In genomic region chr3:106078635-106079034, GRCh38 we compare ENCODE assay signal across 22 cellular contexts.
DNase-seq lines count a peak whose midpoint lies in the region; ATAC-seq, FAIRE-seq and TF ChIP-seq lines count a peak whose summit lies in the region.
"Had no signal": no experiment of that assay in that cellular context is flagged by ENCODE, and none has a peak within 500 bp of the region (broad histone marks: within the 10 kb centered on the region; RNA-seq: fewer than 3 reads in every experiment).

No MANE protein-coding gene starts in this region.

- BruUV-seq in HepG2 (replicated peaks; lab: Mats Ljungman, UMichigan): no TSS peak

- H3K9me3 ChIP-seq in HepG2 (ENCODE audit: low read length) (no peaks in the 10 kb centered on the region), right lobe of liver (no peaks in the 10 kb centered on the region), SK-N-MC (ENCODE audit: low read depth, low read length) (no peaks in the 10 kb centered on the region)
- H3K9me3 ChIP-seq: BE2C, HAP-1 had no signal

- DNase-seq in HepG2 (ENCODE audit: low spot score) (no peak), right lobe of liver (no peak), SK-N-MC (ENCODE audit: low read depth, low spot score) (no peak), left kidney (ENCODE audit: low read depth, low spot score) (peak; percentile 2)
- no peak for DNase-seq in activated T-cell treated with anti-CD3 and anti-CD28 coated beads, Interleukin-2, amount 50 U/mL, for 1 hour
- DNase-seq: BE2C; Calu3; CD4-positive, alpha-beta T cell; COR-L47; DMS53; DMS79 treated with DMSO at 0.1 percent for 48 hours; GF-D8; GOT3 had no signal

- peaks cover 11% of the 10 kb centered on the region for H3K9me3 Mint-ChIP-seq in stimulated activated memory B cell treated with anti-CD40 and anti-IgM and Interleukin-4, amounts not matched to agents 10 μg/mL and 1 μg/mL and 100 μg/mL, for 72 hours

- H3K9ac ChIP-seq in HepG2 (ENCODE audit: insufficient read depth, low read depth, low read length) (no peak overlapping the region), SK-N-MC (ENCODE audit: insufficient read length) (no peak overlapping the region)
- H3K9ac ChIP-seq: BLaER1 treated with 17β-estradiol and CSF1 and Interleukin-3, amounts not matched to agents 10 nM and 100 nM had no signal

- no peak overlapping the region for H2AFZ ChIP-seq in HepG2 (ENCODE audit: low read length)

- intact Hi-C loops in HepG2 (cut with micrococcal nuclease; ENCODE audit: unreplicated experiment): no loop called here
- intact Hi-C loops in right lobe of liver (cut with DNase I): no loop called here

- TF ChIP-seq CTCF in HepG2 (CRISPR knock-in tag; IDR thresholded peaks at IDR 0.05) (no peak), right lobe of liver (IDR thresholded peaks at IDR 0.05) (no peak)

- CTCF ChIA-PET in HepG2 (lab: Yijun Ruan, JAX; ENCODE audit: low intra/inter-chr PET ratio, low total read pairs): no interaction called here

- FAIRE-seq in HepG2 (lab: Jason Lieb, UNC): no peak
- FAIRE-seq: GM12891, GM18507, H54 had no signal

- no peaks in the 10 kb centered on the region for H4K20me1 ChIP-seq in HepG2 (ENCODE audit: insufficient read depth, low read length)
- H4K20me1 ChIP-seq: BLaER1 treated with 17β-estradiol and CSF1 and Interleukin-3, amounts not matched to agents 10 nM and 100 nM had no signal

- H3K27me3 ChIP-seq in HepG2 (ENCODE audit: control insufficient read depth in 1 of 2, insufficient read depth in 2 of 2, low read length in 2 of 2) (no peaks in the 10 kb centered on the region), right lobe of liver (no peaks in the 10 kb centered on the region)
- H3K27me3 ChIP-seq: BE2C; BLaER1 treated with 17β-estradiol and CSF1 and Interleukin-3, amounts not matched to agents 10 nM and 100 nM had no signal

- in situ Hi-C loops in HepG2 (cut with HindIII; ENCODE audit: extremely low pct_ligation_motif_present, low pct_unique_long_range_greater_than_20kb): no loop called here

- POLR2A ChIA-PET in HepG2 (lab: Yijun Ruan, JAX): no interaction called here

- TF ChIP-seq EP300 in HepG2 (IDR thresholded peaks at IDR 0.05; ENCODE audit: low read depth in 2 of 2, low read length in 2 of 2) (no peak), HepG2 (CRISPR knock-in tag; IDR thresholded peaks at IDR 0.05; ENCODE audit: borderline replicate concordance) (no peak)

- no peaks in the 10 kb centered on the region for H3K27me3 Mint-ChIP-seq in stimulated activated memory B cell treated with anti-CD40 and anti-IgM and Interleukin-4, amounts not matched to agents 10 μg/mL and 1 μg/mL and 100 μg/mL, for 72 hours
- H3K27me3 Mint-ChIP-seq: CD4-positive, alpha-beta T cell had no signal

- no peaks in the 10 kb centered on the region for H3K36me3 ChIP-seq in HepG2 (replicated peaks in 1 of 2; ENCODE audit: control insufficient read depth in 1 of 2, insufficient read depth in 2 of 2, low read length in 2 of 2)
- H3K36me3 ChIP-seq in right lobe of liver: no peaks in the 10 kb centered on the region
- no peaks in the 10 kb centered on the region for H3K36me3 ChIP-seq in SK-N-MC (ENCODE audit: insufficient read depth, low read length)
- H3K36me3 ChIP-seq: BE2C; BLaER1 treated with 17β-estradiol and CSF1 and Interleukin-3, amounts not matched to agents 10 nM and 100 nM; HAP-1 had no signal

- H3K79me2 ChIP-seq in HepG2 (ENCODE audit: insufficient read depth, low read length): no peaks in the 10 kb centered on the region

- no peak overlapping the region for H3K4me2 ChIP-seq in HepG2 (ENCODE audit: low read depth, low read length)
- H3K4me2 ChIP-seq: BLaER1 treated with 17β-estradiol and CSF1 and Interleukin-3, amounts not matched to agents 10 nM and 100 nM had no signal

- H3K4me3 Mint-ChIP-seq in stimulated activated memory B cell treated with anti-CD40 and anti-IgM and Interleukin-4, amounts not matched to agents 10 μg/mL and 1 μg/mL and 100 μg/mL, for 72 hours: no peak overlapping the region
- H3K4me3 Mint-ChIP-seq: CD14-positive monocyte; CD4-positive, alpha-beta T cell had no signal

- no peak for TF ChIP-seq POLR2A in HepG2 (IDR thresholded peaks at IDR 0.05; ENCODE audit: insufficient read depth in 1 of 2, low read depth in 2 of 2, low read length in 2 of 2)
- TF ChIP-seq POLR2A in right lobe of liver (IDR thresholded peaks at IDR 0.05): no peak

- peaks cover 9% of the 10 kb centered on the region for H3K4me1 Mint-ChIP-seq in stimulated activated memory B cell treated with anti-CD40 and anti-IgM and Interleukin-4, amounts not matched to agents 10 μg/mL and 1 μg/mL and 100 μg/mL, for 72 hours

- H3K27ac ChIP-seq in HepG2 (ENCODE audit: extremely low read length, insufficient read depth, low read length) (no peak overlapping the region), right lobe of liver (no peak overlapping the region), SK-N-MC (peak overlapping the region; percentile 88)
- H3K27ac ChIP-seq: BLaER1 treated with 17β-estradiol and CSF1 and Interleukin-3, amounts not matched to agents 10 nM and 100 nM had no signal

- H3K4me3 ChIP-seq in HepG2 (replicated peaks in 1 of 3; ENCODE audit: insufficient read depth in 1 of 3, low read depth in 2 of 3, low read length in 3 of 3) (no peak overlapping the region), right lobe of liver (no peak overlapping the region), SK-N-MC (no peak overlapping the region)
- H3K4me3 ChIP-seq: BLaER1 treated with 17β-estradiol and CSF1 and Interleukin-3, amounts not matched to agents 10 nM and 100 nM; HAP-1 had no signal

- H3K36me3 Mint-ChIP-seq in stimulated activated memory B cell treated with anti-CD40 and anti-IgM and Interleukin-4, amounts not matched to agents 10 μg/mL and 1 μg/mL and 100 μg/mL, for 72 hours: no peaks in the 10 kb centered on the region
- H3K36me3 Mint-ChIP-seq: CD14-positive monocyte had no signal

- ATAC-seq in HepG2 (no peak), right lobe of liver (no peak), GM19324 (IDR thresholded peaks at IDR 0.05; ENCODE audit: low FRiP score, unreplicated experiment) (no peak), HG03571 (IDR thresholded peaks at IDR 0.05; ENCODE audit: unreplicated experiment) (no peak)
- ATAC-seq in stimulated activated memory B cell treated with anti-CD40 and anti-IgM and Interleukin-4, amounts not matched to agents 10 μg/mL and 1 μg/mL and 100 μg/mL, for 72 hours: no peak

- no peak for TF ChIP-seq RAD21 in HepG2 (CRISPR knock-in tag; IDR thresholded peaks at IDR 0.05)

- H3K27ac Mint-ChIP-seq in stimulated activated memory B cell treated with anti-CD40 and anti-IgM and Interleukin-4, amounts not matched to agents 10 μg/mL and 1 μg/mL and 100 μg/mL, for 72 hours: peak overlapping the region; percentile 46
- H3K27ac Mint-ChIP-seq: CD14-positive monocyte had no signal

- H3K4me1 ChIP-seq in HepG2 (ENCODE audit: insufficient read depth, low read length): no peaks in the 10 kb centered on the region
- H3K4me1 ChIP-seq in right lobe of liver: peaks cover 0 to 7% (median 0%) of the 10 kb centered on the region in 4 donors
- H3K4me1 ChIP-seq: BE2C; BLaER1 treated with 17β-estradiol and CSF1 and Interleukin-3, amounts not matched to agents 10 nM and 100 nM; HAP-1 had no signal

TF ChIP-seq in HepG2, 621 proteins besides CTCF, POLR2A, EP300 and RAD21:
- TF ChIP-seq SSRP1 (CRISPR knock-in tag; IDR thresholded peaks at IDR 0.05) (no peak), ZNF20 (CRISPR knock-in tag; IDR thresholded peaks at IDR 0.05) (no peak), HNRNPK (IDR thresholded peaks at IDR 0.05; ENCODE audit: low read depth, low read length, poor library complexity, severe bottlenecking) (peak; percentile 14), TFDP2 (CRISPR knock-in tag; IDR thresholded peaks at IDR 0.05) (no peak), ZNF703 (CRISPR knock-in tag; IDR thresholded peaks at IDR 0.05; ENCODE audit: borderline replicate concordance) (no peak), ZNF432 (CRISPR knock-in tag; IDR thresholded peaks at IDR 0.05; ENCODE audit: borderline replicate concordance) (no peak), GATAD1 (CRISPR knock-in tag; IDR thresholded peaks at IDR 0.05) (no peak), PCBP2 (optimal IDR thresholded peaks at IDR 0.05; ENCODE audit: low read depth, low read length, poor library complexity, severe bottlenecking) (peak; percentile 86), ADNP (CRISPR knock-in tag; IDR thresholded peaks at IDR 0.05) (no peak), ZFP1 (CRISPR knock-in tag; IDR thresholded peaks at IDR 0.05) (no peak), ZNF446 (CRISPR knock-in tag; IDR thresholded peaks at IDR 0.05) (no peak), ZNF572 (CRISPR knock-in tag; IDR thresholded peaks at IDR 0.05) (no peak), ZNF564 (CRISPR knock-in tag; IDR thresholded peaks at IDR 0.05) (no peak), SIN3A (IDR thresholded peaks at IDR 0.05; ENCODE audit: borderline replicate concordance, low read depth, low read length) (no peak), KDM1A (CRISPR knock-in tag; IDR thresholded peaks at IDR 0.05) (no peak)
